ENCODE assay signal across 8 cellular contexts in genomic region chr17:82716383-82717181, GRCh38. TPM values are rescaled to one million over a fixed set of nuclear protein-coding genes. Genes with fewer than 3 reads are reported as not detected.
DNase-seq lines count a peak whose midpoint lies in the region; ATAC-seq and TF ChIP-seq lines count a peak whose summit lies in the region.

A gene with protein sequence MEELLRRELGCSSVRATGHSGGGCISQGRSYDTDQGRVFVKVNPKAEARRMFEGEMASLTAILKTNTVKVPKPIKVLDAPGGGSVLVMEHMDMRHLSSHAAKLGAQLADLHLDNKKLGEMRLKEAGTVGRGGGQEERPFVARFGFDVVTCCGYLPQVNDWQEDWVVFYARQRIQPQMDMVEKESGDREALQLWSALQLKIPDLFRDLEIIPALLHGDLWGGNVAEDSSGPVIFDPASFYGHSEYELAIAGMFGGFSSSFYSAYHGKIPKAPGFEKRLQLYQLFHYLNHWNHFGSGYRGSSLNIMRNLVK (plus strand): TSS chr17:82716706. CDS start chr17:82716756, 50 bp downstream.

- TF ChIP-seq CTCF in GM06990 (IDR thresholded peaks at IDR 0.05; ENCODE audit: insufficient read depth, low read length, poor library complexity, severe bottlenecking) = no peak
- TF ChIP-seq CTCF in adrenal gland (IDR thresholded peaks at IDR 0.05) = no peak
- TF ChIP-seq CTCF in heart left ventricle (IDR thresholded peaks at IDR 0.05) = no peak
- TF ChIP-seq CTCF in transverse colon (IDR thresholded peaks at IDR 0.05) = no peak

- H3K4me3 ChIP-seq in GM06990 (replicated peaks; ENCODE audit: low read depth, low read length) (peak within 1 kb of the TSS; percentile 82), adrenal gland (peak within 1 kb of the TSS; percentile 25 to 73 (median 64)), heart left ventricle (peak within 1 kb of the TSS; percentile 59 to 98 (median 94)), transverse colon (peak within 1 kb of the TSS; percentile 71 to 87 (median 80))

- DNase-seq in GM06990 (ENCODE audit: extremely low read depth, insufficient read length) (peak; percentile 94), NCI-H146 treated with DMSO at 0.1 percent for 48 hours (lab: John Stamatoyannopoulos, UW; ENCODE audit: unreplicated experiment) (peak; percentile 67), adrenal gland (peak; percentile 89 to 98 (median 96)), heart left ventricle (peak; percentile 90 to 97 (median 97)), posterior cingulate gyrus (peak; percentile 82 to 99 (median 92)), transverse colon (peak; percentile 97)

- H3K9me3 ChIP-seq in adrenal gland (replicated peaks in 1 of 3) (no peaks in the 10 kb centered on the region), heart left ventricle (no peaks in the 10 kb centered on the region), transverse colon (no peaks in the 10 kb centered on the region)

- ATAC-seq in HG02759 (IDR thresholded peaks at IDR 0.05; ENCODE audit: unreplicated experiment) (peak; percentile 74), heart left ventricle (peak; percentile 94 to 99 (median 97))

- intact Hi-C loops in T-helper 1 cell treated with Interleukin-12 subunit alpha and Interleukin-12 subunit beta and Interleukin-4 antibody, amounts not matched to agents 30 ng/mL and 1 ng/mL, for 36 hours (cut with micrococcal nuclease) = loop anchor here (1.0 to 5.0 kb wide), 6 partner anchors 18 to 693 kb away; partner anchors contain the start of genes FN3K, LRRC45, RAB40B and WDR45B
- intact Hi-C loops in adrenal gland (cut with DNase I) = loop anchor here in 1 of 2 donors (10.0 kb wide), 1 partner anchor 92 kb away; no protein-coding TSS in a partner anchor
- intact Hi-C loops in heart left ventricle (cut with DNase I) = loop anchor here in 3 of 10 donors (1.0 to 5.0 kb wide), 5 partner anchors 18 to 69 kb away; partner anchors contain the start of genes RAB40B (in 2 of the 3), WDR45B (in 2 of the 3) and TBCD (in 1 of the 3)
- intact Hi-C loops in posterior cingulate gyrus (cut with DNase I) = no loop called here
- intact Hi-C loops in transverse colon (cut with DNase I; ENCODE audit: low total_unique reads) = no loop called here

- no peak for TF ChIP-seq EP300 in transverse colon (IDR thresholded peaks at IDR 0.05; ENCODE audit: low read depth)

- in situ Hi-C loops in transverse colon (cut with MboI; ENCODE audit: low pct_ligation_motif_present in 1 of 4, low pct_unique_long_range_greater_than_20kb in 1 of 4, low sequenced_read_pairs in 3 of 4) = no loop called here

- peaks cover 4% of the 10 kb centered on the region for H3K36me3 ChIP-seq in GM06990 (ENCODE audit: control insufficient read depth, insufficient read depth, low read length)
- peaks cover 0 to 21% of the 10 kb centered on the region in 2 donors for H3K36me3 ChIP-seq in adrenal gland (replicated peaks in 1 of 2)
- peaks cover 0 to 29% (median 21%) of the 10 kb centered on the region in 9 donors for H3K36me3 ChIP-seq in heart left ventricle
- H3K36me3 ChIP-seq in transverse colon = peaks cover 0 to 7% (median 0%) of the 10 kb centered on the region in 4 donors

- 0 to 1% (median 0%) methylated on average over 3 to 86 of the region's 86 CpGs for WGBS in adrenal gland, 4 donors
- 0 to 1% (median 1%) methylated on average over 34 to 86 of the region's 86 CpGs for WGBS in heart left ventricle, 4 donors
- 2% methylated on average over 38 of the region's 86 CpGs; no CpG with 5 or more reads in 1 of the 2 donors for WGBS in transverse colon (ENCODE audit: low coverage in 1 of 2), 2 donors

- H3K27ac ChIP-seq in adrenal gland = peak within 1 kb of the TSS in 4 of 5 donors; percentile 40 to 66 (median 56)
- peak within 1 kb of the TSS in 11 of 12 donors; percentile 42 to 81 (median 63) for H3K27ac ChIP-seq in heart left ventricle
- peak within 1 kb of the TSS; percentile 84 to 88 (median 87) for H3K27ac ChIP-seq in transverse colon

- peak; percentile 35 to 57 for TF ChIP-seq POLR2A in adrenal gland (IDR thresholded peaks at IDR 0.05)
- no peak for TF ChIP-seq POLR2A in heart left ventricle (IDR thresholded peaks at IDR 0.05)
- peak; percentile 74 for TF ChIP-seq POLR2A in transverse colon (IDR thresholded peaks at IDR 0.05)

- H3K27me3 ChIP-seq in GM06990 (replicated peaks; ENCODE audit: control insufficient read depth, insufficient read depth, low read length) (no peaks in the 10 kb centered on the region), adrenal gland (no peaks in the 10 kb centered on the region), heart left ventricle (no peaks in the 10 kb centered on the region), transverse colon (no peaks in the 10 kb centered on the region)

- H3K4me1 ChIP-seq in adrenal gland (replicated peaks in 1 of 2) (peaks cover 9 to 18% of the 10 kb centered on the region in 2 donors), heart left ventricle (peaks cover 3 to 22% (median 16%) of the 10 kb centered on the region in 12 donors), transverse colon (peaks cover 9 to 18% (median 16%) of the 10 kb centered on the region in 4 donors)

RNA-seq across cellular contexts. Expression of the gene that starts here (rescaled TPM):
- total RNA-seq in T-helper 1 cell treated with Interleukin-12 subunit alpha and Interleukin-12 subunit beta and Interleukin-4 antibody, amounts not matched to agents 30 ng/mL and 1 ng/mL, for 36 hours = 34.3 and 37.2 TPM in 2 replicates
- total RNA-seq in adrenal gland = 10 to 100 TPM in 7 of 8 donors, 1 to 10 TPM in 1; 6.8 to 41.2 (median 23.5) TPM
- 10 to 100 TPM; 25.7 to 37.3 (median 30.6) TPM for polyA plus RNA-seq in adrenal gland
- 10 to 100 TPM in 7 of 9 donors, 1 to 10 TPM in 2; 6.8 to 20.3 (median 15.8) TPM for total RNA-seq in heart left ventricle
- 10 to 100 TPM; 11.5 to 23.1 TPM for polyA plus RNA-seq in heart left ventricle
- total RNA-seq in transverse colon = 10 to 100 TPM; 16.3 to 39.6 (median 26.8) TPM

Comparison
In these comparisons a context has a peak if more than half of its experiments do, and no peak if none do; other contexts are left out.
1. Peak in every context shown above with its lines: DNase-seq, ATAC-seq, H3K4me3 ChIP-seq and H3K27ac ChIP-seq.
2. POLR2A ChIP-seq: peak in adrenal gland (2 of 2) and transverse colon (single experiment); none in heart left ventricle (0 of 2).